Comparison of ENCODE assay signal across 20 cellular contexts in genomic region chr2:225122007-225122406, GRCh38.
DNase-seq lines count a peak whose midpoint lies in the region; ATAC-seq and TF ChIP-seq lines count a peak whose summit lies in the region.
"Had no signal": no experiment of that assay in that cellular context is flagged by ENCODE, and none has a peak within 500 bp of the region (broad histone marks: within the 10 kb centered on the region; RNA-seq: fewer than 3 reads in every experiment).

No MANE protein-coding gene starts in this region.

- H3K36me3 ChIP-seq in GM23338 (ENCODE audit: insufficient read depth) (no peaks in the 10 kb centered on the region), OCI-LY7 (ENCODE audit: insufficient read depth, low read length) (no peaks in the 10 kb centered on the region)
- H3K36me3 ChIP-seq: BLaER1 treated with 17β-estradiol and CSF1 and Interleukin-3, amounts not matched to agents 10 nM and 100 nM; heart left ventricle; suprapubic skin had no signal

- no peaks in the 10 kb centered on the region for H3K36me3 Mint-ChIP-seq in activated CD8-positive, alpha-beta T cell treated with anti-CD3 and anti-CD28 coated beads for 36 hours (ENCODE audit: low read depth)
- no peaks in the 10 kb centered on the region for H3K36me3 Mint-ChIP-seq in activated CD8-positive, alpha-beta T cell treated with anti-CD3 and anti-CD28 coated beads, Interleukin-2, amount 10 ng/mL, durations not matched to agents 7 days and 5 days (ENCODE audit: low read depth)
- H3K36me3 Mint-ChIP-seq in GM23338 (ENCODE audit: low read depth): no peaks in the 10 kb centered on the region

- H2AFZ ChIP-seq in GM23338: no peak overlapping the region
- H2AFZ ChIP-seq in OCI-LY7 (ENCODE audit: low read length): no peak overlapping the region

- no peaks in the 10 kb centered on the region; the same call in 1 of the 2 replicates for H3F3A ChIP-seq in GM23338 (replicated peaks; ENCODE audit: low read depth)

- no peaks in the 10 kb centered on the region for H3K27me3 ChIP-seq in GM23338 (ENCODE audit: insufficient read depth)
- H3K27me3 ChIP-seq: BLaER1 treated with 17β-estradiol and CSF1 and Interleukin-3, amounts not matched to agents 10 nM and 100 nM; heart left ventricle; suprapubic skin had no signal

- no peak for TF ChIP-seq CTCF in activated CD8-positive, alpha-beta T cell treated with anti-CD3 and anti-CD28 coated beads for 36 hours (IDR thresholded peaks at IDR 0.05)
- TF ChIP-seq CTCF in GM23338 (conservative IDR thresholded peaks at IDR 0.05; ENCODE audit: low read depth in 2 of 2) (no peak), OCI-LY7 (conservative IDR thresholded peaks at IDR 0.05; ENCODE audit: low read length) (no peak)

- no peak overlapping the region for H3K4me3 ChIP-seq in GM23338
- no peak overlapping the region for H3K4me3 ChIP-seq in OCI-LY7 (ENCODE audit: low read depth, low read length, poor library complexity, severe bottlenecking)
- H3K4me3 ChIP-seq: BLaER1 treated with 17β-estradiol and CSF1 and Interleukin-3, amounts not matched to agents 10 nM and 100 nM; heart left ventricle; suprapubic skin had no signal

- H4K20me1 ChIP-seq in GM23338 (replicated peaks; ENCODE audit: insufficient read depth): no peaks in the 10 kb centered on the region
- no peaks in the 10 kb centered on the region for H4K20me1 ChIP-seq in OCI-LY7 (ENCODE audit: insufficient read depth, low read length)
- H4K20me1 ChIP-seq: BLaER1 treated with 17β-estradiol and CSF1 and Interleukin-3, amounts not matched to agents 10 nM and 100 nM had no signal

- H3K4me1 Mint-ChIP-seq in activated CD8-positive, alpha-beta T cell treated with anti-CD3 and anti-CD28 coated beads for 36 hours (ENCODE audit: low read depth): peaks cover 1% of the 10 kb centered on the region
- peaks cover 4% of the 10 kb centered on the region for H3K4me1 Mint-ChIP-seq in activated CD8-positive, alpha-beta T cell treated with anti-CD3 and anti-CD28 coated beads, Interleukin-2, amount 10 ng/mL, durations not matched to agents 7 days and 5 days (ENCODE audit: low read depth)
- peaks cover 17% of the 10 kb centered on the region for H3K4me1 Mint-ChIP-seq in GM23338

- peak; percentile 15 for DNase-seq in activated CD8-positive, alpha-beta T cell treated with anti-CD3 and anti-CD28 coated beads for 36 hours
- DNase-seq in activated CD8-positive, alpha-beta T cell treated with anti-CD3 and anti-CD28 coated beads, Interleukin-2, amount 10 ng/mL, durations not matched to agents 7 days and 5 days: no peak
- no peak for DNase-seq in GM23338 (ENCODE audit: low spot score)
- peak; percentile 43 for DNase-seq in OCI-LY7 (ENCODE audit: low spot score)
- DNase-seq in stimulated activated CD8-positive, alpha-beta memory T cell treated with anti-CD3 and anti-CD28 coated beads, Interleukin-7, amount 100 ng/mL, for 24 hours (ENCODE audit: low read depth): peak; percentile 4
- DNase-seq in activated T-cell treated with anti-CD3 and anti-CD28 coated beads for 4 hours: no peak
- DNase-seq: activated CD4-positive, alpha-beta T cell treated with anti-CD3 and anti-CD28 coated beads for 4 hours; activated gamma-delta T cell treated with Interleukin-2 at 50 U/mL for 16 hours; DMS79; HCEC 1CT; heart left ventricle; NCI-H2081 treated with DMSO at 0.1 percent for 48 hours; NCI-H510A; right cardiac atrium; stimulated activated CD4-positive, alpha-beta T cell treated with anti-CD3 and anti-CD28 coated beads, Interleukin-12 subunit alpha, Interleukin-12 subunit beta, amount 100 ng/mL, for 4 hours had no signal

- CTCF ChIA-PET in activated CD8-positive, alpha-beta T cell treated with anti-CD3 and anti-CD28 coated beads for 36 hours (lab: Charles Lee): interaction anchor here (0.6 to 1.3 kb wide), 11 partner anchors 9 to 543 kb away, joined by 3 to 4 read pairs (median 3); no protein-coding TSS in a partner anchor
- CTCF ChIA-PET in activated CD8-positive, alpha-beta T cell treated with anti-CD3 and anti-CD28 coated beads, Interleukin-2, amount 10 ng/mL, durations not matched to agents 7 days and 5 days (lab: Charles Lee): interaction anchor here (2.0 kb wide), 1 partner anchor 66 kb away, joined by 7 read pairs; no protein-coding TSS in a partner anchor
- CTCF ChIA-PET in OCI-LY7 (lab: Charles Lee; ENCODE audit: unreplicated experiment): interaction anchor here (0.8 kb wide), 1 partner anchor 539 kb away, joined by 3 read pairs; no protein-coding TSS in a partner anchor

- H3K4me2 ChIP-seq in GM23338 (no peak overlapping the region), OCI-LY7 (ENCODE audit: low read length) (no peak overlapping the region)
- H3K4me2 ChIP-seq: BLaER1 treated with 17β-estradiol and CSF1 and Interleukin-3, amounts not matched to agents 10 nM and 100 nM had no signal

- POLR2A ChIA-PET in activated CD8-positive, alpha-beta T cell treated with anti-CD3 and anti-CD28 coated beads for 36 hours (lab: Charles Lee): interaction anchor here (0.6 kb wide), 1 partner anchor 913 kb away, joined by 3 read pairs; no protein-coding TSS in a partner anchor
- POLR2A ChIA-PET in activated CD8-positive, alpha-beta T cell treated with anti-CD3 and anti-CD28 coated beads, Interleukin-2, amount 10 ng/mL, durations not matched to agents 7 days and 5 days (lab: Charles Lee): no interaction called here
- POLR2A ChIA-PET in OCI-LY7 (lab: Charles Lee): interaction anchor here (0.5 to 0.9 kb wide), 3 partner anchors 156 to 1898 kb away, joined by 3 to 4 read pairs (median 3); no protein-coding TSS in a partner anchor

- H3K79me2 ChIP-seq in GM23338 (replicated peaks; ENCODE audit: insufficient read depth): no peaks in the 10 kb centered on the region
- H3K79me2 ChIP-seq in OCI-LY7 (ENCODE audit: insufficient read depth, low read depth, low read length): no peaks in the 10 kb centered on the region

- no peak overlapping the region for H3K4me3 Mint-ChIP-seq in activated CD8-positive, alpha-beta T cell treated with anti-CD3 and anti-CD28 coated beads for 36 hours
- no peak overlapping the region for H3K4me3 Mint-ChIP-seq in activated CD8-positive, alpha-beta T cell treated with anti-CD3 and anti-CD28 coated beads, Interleukin-2, amount 10 ng/mL, durations not matched to agents 7 days and 5 days
- no peak overlapping the region for H3K4me3 Mint-ChIP-seq in GM23338
- H3K4me3 Mint-ChIP-seq: neural crest cell had no signal

- H3K4me1 ChIP-seq in GM23338 (ENCODE audit: insufficient read depth) (peaks cover 14% of the 10 kb centered on the region), OCI-LY7 (ENCODE audit: insufficient read depth, low read length, poor library complexity, severe bottlenecking) (no peaks in the 10 kb centered on the region)
- H3K4me1 ChIP-seq: Caco-2, suprapubic skin had no signal

- H3K9me2 ChIP-seq in GM23338 (ENCODE audit: insufficient read depth) (no peaks in the 10 kb centered on the region), OCI-LY7 (ENCODE audit: insufficient read depth, low read length) (no peaks in the 10 kb centered on the region)

- 0 out of 2 replicates have a peak overlapping the region, but pooled peaks have one; percentile 57 for H3K27ac ChIP-seq in GM23338 (ENCODE audit: low read depth)
- no peak overlapping the region for H3K27ac ChIP-seq in OCI-LY7 (ENCODE audit: low read depth, low read length, poor library complexity, severe bottlenecking)
- H3K27ac ChIP-seq: BLaER1 treated with 17β-estradiol and CSF1 and Interleukin-3, amounts not matched to agents 10 nM and 100 nM; heart left ventricle; suprapubic skin had no signal

- H3K9me3 Mint-ChIP-seq in activated CD8-positive, alpha-beta T cell treated with anti-CD3 and anti-CD28 coated beads for 36 hours: peaks cover 3% of the 10 kb centered on the region
- no peaks in the 10 kb centered on the region for H3K9me3 Mint-ChIP-seq in activated CD8-positive, alpha-beta T cell treated with anti-CD3 and anti-CD28 coated beads, Interleukin-2, amount 10 ng/mL, durations not matched to agents 7 days and 5 days (ENCODE audit: insufficient read depth)
- peaks cover 2% of the 10 kb centered on the region; the same call in 1 of the 3 replicates for H3K9me3 Mint-ChIP-seq in GM23338

- no peak for ATAC-seq in activated CD8-positive, alpha-beta T cell treated with anti-CD3 and anti-CD28 coated beads for 36 hours
- ATAC-seq in activated CD8-positive, alpha-beta T cell treated with anti-CD3 and anti-CD28 coated beads, Interleukin-2, amount 10 ng/mL, durations not matched to agents 7 days and 5 days: no peak
- ATAC-seq in GM23338 (no peak), HG02973 (IDR thresholded peaks at IDR 0.05; ENCODE audit: unreplicated experiment) (no peak)
- ATAC-seq: heart left ventricle, right cardiac atrium had no signal

- no peaks in the 10 kb centered on the region for H3K9me3 ChIP-seq in OCI-LY7 (ENCODE audit: low read length)
- H3K9me3 ChIP-seq: Caco-2, suprapubic skin had no signal

- no peaks in the 10 kb centered on the region for H3K27me3 Mint-ChIP-seq in activated CD8-positive, alpha-beta T cell treated with anti-CD3 and anti-CD28 coated beads for 36 hours
- no peaks in the 10 kb centered on the region for H3K27me3 Mint-ChIP-seq in activated CD8-positive, alpha-beta T cell treated with anti-CD3 and anti-CD28 coated beads, Interleukin-2, amount 10 ng/mL, durations not matched to agents 7 days and 5 days (ENCODE audit: low read depth)
- H3K27me3 Mint-ChIP-seq in GM23338 (ENCODE audit: insufficient read depth, low read depth, poor library complexity): no peaks in the 10 kb centered on the region

- H3K27ac Mint-ChIP-seq in activated CD8-positive, alpha-beta T cell treated with anti-CD3 and anti-CD28 coated beads for 36 hours: no peak overlapping the region
- no peak overlapping the region for H3K27ac Mint-ChIP-seq in activated CD8-positive, alpha-beta T cell treated with anti-CD3 and anti-CD28 coated beads, Interleukin-2, amount 10 ng/mL, durations not matched to agents 7 days and 5 days
- no peak overlapping the region for H3K27ac Mint-ChIP-seq in GM23338

- intact Hi-C loops in activated CD8-positive, alpha-beta T cell treated with anti-CD3 and anti-CD28 coated beads for 36 hours (cut with micrococcal nuclease): loop anchor here (10.0 kb wide), 1 partner anchor 533 kb away; no protein-coding TSS in a partner anchor
- intact Hi-C loops in OCI-LY7 (cut with micrococcal nuclease; ENCODE audit: unreplicated experiment): loop anchor here (10.0 kb wide), 2 partner anchors 163 to 373 kb away; no protein-coding TSS in a partner anchor

- BruUV-seq in OCI-LY7 (replicated peaks; lab: Mats Ljungman, UMichigan): no TSS peak

TF ChIP-seq in GM23338, 12 proteins besides CTCF, POLR2A, EP300 and RAD21 (continues in another document):
- TF ChIP-seq EZH2 (IDR thresholded peaks at IDR 0.05; ENCODE audit: low read depth, unreplicated experiment) (no peak), NANOG (IDR thresholded peaks at IDR 0.05; ENCODE audit: borderline replicate concordance) (no peak), ETS1 (IDR thresholded peaks at IDR 0.05) (no peak)

Comparison
In these comparisons a context has a peak if more than half of its experiments do, and no peak if none do; other contexts are left out.
1. DNase-seq: peak in activated CD8-positive, alpha-beta T cell treated with anti-CD3 and anti-CD28 coated beads for 36 hours (single experiment), OCI-LY7 (single experiment) and stimulated activated CD8-positive, alpha-beta memory T cell treated with anti-CD3 and anti-CD28 coated beads, Interleukin-7, amount 100 ng/mL, for 24 hours (single experiment); none in activated CD8-positive, alpha-beta T cell treated with anti-CD3 and anti-CD28 coated beads, Interleukin-2, amount 10 ng/mL, durations not matched to agents 7 days and 5 days (single experiment), GM23338 (single experiment) and activated T-cell treated with anti-CD3 and anti-CD28 coated beads for 4 hours (single experiment).